7 cellular contexts compared by ENCODE assay signal in genomic region chr14:77000340-77001235, GRCh38. TPM values are rescaled to one million over a fixed set of nuclear protein-coding genes. Genes with fewer than 3 reads are reported as not detected.
DNase-seq lines count a peak whose midpoint lies in the region; ATAC-seq and TF ChIP-seq lines count a peak whose summit lies in the region.

No MANE protein-coding gene starts in this region.

- peak overlapping the region; percentile 49 to 81 (median 55) for H3K4me3 Mint-ChIP-seq in T-cell

- no peaks in the 10 kb centered on the region for H3K9me3 Mint-ChIP-seq in T-cell

- peak; percentile 45 for ATAC-seq in GM18498 (IDR thresholded peaks at IDR 0.05; ENCODE audit: unreplicated experiment)
- peak; percentile 37 to 74 (median 52) for ATAC-seq in T-cell (replicated peaks in 1 of 4)
- no peak for ATAC-seq in GM18519 (IDR thresholded peaks at IDR 0.05; ENCODE audit: low FRiP score, unreplicated experiment)
- no peak for ATAC-seq in GM19455 (IDR thresholded peaks at IDR 0.05; ENCODE audit: unreplicated experiment)

- POLR2A ChIA-PET in T-cell (lab: Charles Lee): no interaction called here

- intact Hi-C loops in left ventricle myocardium inferior (cut with micrococcal nuclease): no loop called here

- peaks cover 8 to 9% (median 9%) of the 10 kb centered on the region in 3 donors for H3K4me1 Mint-ChIP-seq in T-cell

- peak; percentile 59 for DNase-seq in Jurkat, Clone E6-1 (ENCODE audit: low read depth, low spot score)
- peak in 1 of 34 experiments; percentile 21 for DNase-seq in T-cell
- DNase-seq in left ventricle myocardium inferior: peak; percentile 32

- no peaks in the 10 kb centered on the region for H3K36me3 Mint-ChIP-seq in T-cell

- H3K4me3 ChIP-seq in Jurkat, Clone E6-1 (ENCODE audit: low read length): no peak overlapping the region
- H3K4me3 ChIP-seq in left ventricle myocardium inferior: peak overlapping the region; percentile 49
- no peak overlapping the region for H3K4me3 ChIP-seq in skin epidermis

- no peaks in the 10 kb centered on the region for H3K27me3 Mint-ChIP-seq in T-cell

- no peaks in the 10 kb centered on the region for H3K36me3 ChIP-seq in left ventricle myocardium inferior

- H3K9me3 ChIP-seq in left ventricle myocardium inferior (replicated peaks): no peaks in the 10 kb centered on the region

- no peak for TF ChIP-seq CTCF in left ventricle myocardium inferior (IDR thresholded peaks at IDR 0.05; ENCODE audit: borderline replicate concordance)

- peaks cover 13% of the 10 kb centered on the region for H3K4me1 ChIP-seq in left ventricle myocardium inferior

- H3K27ac ChIP-seq in left ventricle myocardium inferior (replicated peaks): peak overlapping the region; percentile 59
- H3K27ac ChIP-seq in skin epidermis: peak overlapping the region in 14 of 21 experiments; percentile 6 to 72 (median 39)

- H3K27ac Mint-ChIP-seq in T-cell: peak overlapping the region in 1 of 2 donors; percentile 34

- CTCF ChIA-PET in T-cell (lab: Charles Lee): no interaction called here

- no peaks in the 10 kb centered on the region for H3K27me3 ChIP-seq in left ventricle myocardium inferior (ENCODE audit: low read depth)

RNA-seq across cellular contexts. Expression of gene IRF2BPL, which starts 27.9 kb away (rescaled TPM):
- polyA plus RNA-seq in Jurkat, Clone E6-1 (2012; ENCODE audit: insufficient read depth, insufficient read length): 16.3 TPM
- 10 to 100 TPM; 32.6 to 50.4 (median 38.8) TPM for total RNA-seq in T-cell
- total RNA-seq in left ventricle myocardium inferior: 35.5 TPM

Comparison
In these comparisons a context has a peak if more than half of its experiments do, and no peak if none do; other contexts are left out.
1. ATAC-seq: peak in GM18498 (single experiment) and T-cell (4 of 4); none in GM18519 (single experiment) and GM19455 (single experiment).